ENCODE assay signal across 1 cellular context in genomic region chr18:12318334-12318697, GRCh38.
TF ChIP-seq lines count a peak whose summit lies in the region.

No MANE protein-coding gene starts in this region.

TF ChIP-seq in GM12878, 131 proteins besides CTCF, POLR2A, EP300 and RAD21:
- TF ChIP-seq ATF2 (IDR thresholded peaks at IDR 0.05; ENCODE audit: low read length): no peak
- TF ChIP-seq, protein P1, sequence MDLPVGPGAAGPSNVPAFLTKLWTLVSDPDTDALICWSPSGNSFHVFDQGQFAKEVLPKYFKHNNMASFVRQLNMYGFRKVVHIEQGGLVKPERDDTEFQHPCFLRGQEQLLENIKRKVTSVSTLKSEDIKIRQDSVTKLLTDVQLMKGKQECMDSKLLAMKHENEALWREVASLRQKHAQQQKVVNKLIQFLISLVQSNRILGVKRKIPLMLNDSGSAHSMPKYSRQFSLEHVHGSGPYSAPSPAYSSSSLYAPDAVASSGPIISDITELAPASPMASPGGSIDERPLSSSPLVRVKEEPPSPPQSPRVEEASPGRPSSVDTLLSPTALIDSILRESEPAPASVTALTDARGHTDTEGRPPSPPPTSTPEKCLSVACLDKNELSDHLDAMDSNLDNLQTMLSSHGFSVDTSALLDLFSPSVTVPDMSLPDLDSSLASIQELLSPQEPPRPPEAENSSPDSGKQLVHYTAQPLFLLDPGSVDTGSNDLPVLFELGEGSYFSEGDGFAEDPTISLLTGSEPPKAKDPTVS (IDR thresholded peaks at IDR 0.05; ENCODE audit: low read depth, low read length): no peak
- no peak for TF ChIP-seq IRF4 (IDR thresholded peaks at IDR 0.05; ENCODE audit: low read depth, low read length)
- TF ChIP-seq FOXM1 (IDR thresholded peaks at IDR 0.05; ENCODE audit: low read depth, low read length): no peak
- no peak for TF ChIP-seq TCF12 (IDR thresholded peaks at IDR 0.05; ENCODE audit: low read depth, low read length)
- no peak for TF ChIP-seq ZZZ3 (IDR thresholded peaks at IDR 0.05; ENCODE audit: control insufficient read depth, insufficient read length, low read depth)
- TF ChIP-seq SIX5 (IDR thresholded peaks at IDR 0.05; ENCODE audit: low read depth, low read length, severe bottlenecking): no peak
- no peak for TF ChIP-seq NFXL1 (IDR thresholded peaks at IDR 0.05; ENCODE audit: borderline replicate concordance)
- TF ChIP-seq, protein P2, sequence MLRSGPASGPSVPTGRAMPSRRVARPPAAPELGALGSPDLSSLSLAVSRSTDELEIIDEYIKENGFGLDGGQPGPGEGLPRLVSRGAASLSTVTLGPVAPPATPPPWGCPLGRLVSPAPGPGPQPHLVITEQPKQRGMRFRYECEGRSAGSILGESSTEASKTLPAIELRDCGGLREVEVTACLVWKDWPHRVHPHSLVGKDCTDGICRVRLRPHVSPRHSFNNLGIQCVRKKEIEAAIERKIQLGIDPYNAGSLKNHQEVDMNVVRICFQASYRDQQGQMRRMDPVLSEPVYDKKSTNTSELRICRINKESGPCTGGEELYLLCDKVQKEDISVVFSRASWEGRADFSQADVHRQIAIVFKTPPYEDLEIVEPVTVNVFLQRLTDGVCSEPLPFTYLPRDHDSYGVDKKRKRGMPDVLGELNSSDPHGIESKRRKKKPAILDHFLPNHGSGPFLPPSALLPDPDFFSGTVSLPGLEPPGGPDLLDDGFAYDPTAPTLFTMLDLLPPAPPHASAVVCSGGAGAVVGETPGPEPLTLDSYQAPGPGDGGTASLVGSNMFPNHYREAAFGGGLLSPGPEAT (IDR thresholded peaks at IDR 0.05; ENCODE audit: low read depth): no peak
